ENCODE assay signal across 10 cellular contexts in genomic region chr16:2260250-2260649, GRCh38. TPM values are rescaled to one million over a fixed set of nuclear protein-coding genes. Genes with fewer than 3 reads are reported as not detected.
"Had no signal": no experiment of that assay in that cellular context is flagged by ENCODE, and none has a peak within 500 bp of the region (broad histone marks: within the 10 kb centered on the region; RNA-seq: fewer than 3 reads in every experiment).

No MANE protein-coding gene starts in this region.

- H2AFZ ChIP-seq: GM23248 had no signal

- DNase-seq: GM23248, GOT3, H7, HFFc6, KG1 had no signal

- ATAC-seq: HCT116, HepG2 had no signal

- H3K4me3 ChIP-seq: GM23248, HAP-1 had no signal

- H3K9me3 ChIP-seq: HAP-1 had no signal

- FAIRE-seq: HepG2 had no signal

- H3K9ac ChIP-seq: GM23248 had no signal

- H3K27ac ChIP-seq: GM23248, HL-60 had no signal

RNA-seq across cellular contexts. Expression of gene DNASE1L2, which starts 24.0 kb away (rescaled TPM):
- total RNA-seq: GM23248 had no signal
- polyA plus RNA-seq: IgD-negative memory B cell had no signal
